Comparison of ENCODE assay signal across 20 cellular contexts in genomic region chr15:85778107-85778776, GRCh38. TPM values are rescaled to one million over a fixed set of nuclear protein-coding genes. Genes with fewer than 3 reads are reported as not detected.
A peak's percentile ranks its signal among the peaks of the same experiment; 100 is the strongest.
DNase-seq lines count a peak whose midpoint lies in the region; ATAC-seq and TF ChIP-seq lines count a peak whose summit lies in the region.
"Had no signal": no experiment of that assay in that cellular context is flagged by ENCODE, and none has a peak within 500 bp of the region (broad histone marks: within the 10 kb centered on the region; RNA-seq: fewer than 3 reads in every experiment).

No MANE protein-coding gene starts in this region.

- no peak for TF ChIP-seq CTCF in nephron (IDR thresholded peaks at IDR 0.05; ENCODE audit: unreplicated experiment in 3 of 3)

- peak overlapping the region; percentile 70 to 90 (median 77) for H3K27ac Mint-ChIP-seq in nephron
- H3K27ac Mint-ChIP-seq: activated CD4-positive, alpha-beta memory T cell treated with anti-CD3 and anti-CD28 coated beads for 36 hours; CD8-positive, alpha-beta T cell; stimulated activated memory B cell treated with anti-CD40 and anti-IgM and Interleukin-4, amounts not matched to agents 10 μg/mL and 1 μg/mL and 100 μg/mL, for 72 hours had no signal

- peaks cover 60% of the 10 kb centered on the region for H3K4me1 Mint-ChIP-seq in nephron

- H3K9me3 Mint-ChIP-seq in nephron: no peaks in the 10 kb centered on the region
- H3K9me3 Mint-ChIP-seq: activated CD4-positive, alpha-beta memory T cell treated with anti-CD3 and anti-CD28 coated beads for 36 hours; activated naive CD4-positive, alpha-beta T cell treated with anti-CD3 and anti-CD28 coated beads, Interleukin-2, amount 50 U/mL, for 72 hours; activated T-cell treated with anti-CD3 and anti-CD28 coated beads, Interleukin-2, amount 50 U/mL, for 4 hours; CD8-positive, alpha-beta T cell; stimulated activated memory B cell treated with anti-CD40 and anti-IgM and Interleukin-4, amounts not matched to agents 10 μg/mL and 1 μg/mL and 100 μg/mL, for 72 hours had no signal

- DNase-seq in Right ventricle myocardium inferior (ENCODE audit: missing footprints) (peak; percentile 27), cardiac septum (ENCODE audit: low spot score) (no peak), head of caudate nucleus (peak in 22 of 42 donors; percentile 22 to 82 (median 56)), HuH-7 (ENCODE audit: low spot score) (no peak), middle frontal gyrus (ENCODE audit: extremely low spot score, low spot score) (no peak)
- no peak for DNase-seq in stimulated activated naive CD8-positive, alpha-beta T cell treated with anti-CD3 and anti-CD28 coated beads, Interleukin-15, Interleukin-2, amounts not matched to agents 100 U/mL and 50 U/mL, for 24 hours
- DNase-seq: activated CD4-positive, alpha-beta memory T cell treated with anti-CD3 and anti-CD28 coated beads for 36 hours; activated T-cell treated with anti-CD3 and anti-CD28 coated beads, Interleukin-2, amount 50 U/mL, for 4 hours; brain microvascular endothelial cell; CD8-positive, alpha-beta T cell; esophagus squamous epithelium; H7; NCI-H1105; ovary; T-helper 1 cell; transverse colon had no signal

- H3K36me3 Mint-ChIP-seq in nephron (ENCODE audit: low read depth): no peaks in the 10 kb centered on the region
- H3K36me3 Mint-ChIP-seq: CD8-positive, alpha-beta T cell; stimulated activated memory B cell treated with anti-CD40 and anti-IgM and Interleukin-4, amounts not matched to agents 10 μg/mL and 1 μg/mL and 100 μg/mL, for 72 hours had no signal

- intact Hi-C loops in Right ventricle myocardium inferior (cut with DNase I) (no loop called here), cardiac septum (cut with DNase I) (no loop called here), head of caudate nucleus (cut with DNase I) (no loop called here)

- no peak overlapping the region for H3K4me3 Mint-ChIP-seq in nephron
- H3K4me3 Mint-ChIP-seq: activated CD4-positive, alpha-beta memory T cell treated with anti-CD3 and anti-CD28 coated beads for 36 hours; activated T-cell treated with anti-CD3 and anti-CD28 coated beads, Interleukin-2, amount 50 U/mL, for 4 hours; CD8-positive, alpha-beta T cell; stimulated activated memory B cell treated with anti-CD40 and anti-IgM and Interleukin-4, amounts not matched to agents 10 μg/mL and 1 μg/mL and 100 μg/mL, for 72 hours had no signal

- H3K27me3 Mint-ChIP-seq in nephron (ENCODE audit: low read depth): no peaks in the 10 kb centered on the region
- H3K27me3 Mint-ChIP-seq: activated CD4-positive, alpha-beta memory T cell treated with anti-CD3 and anti-CD28 coated beads for 36 hours; stimulated activated memory B cell treated with anti-CD40 and anti-IgM and Interleukin-4, amounts not matched to agents 10 μg/mL and 1 μg/mL and 100 μg/mL, for 72 hours had no signal

- peak; percentile 87 for ATAC-seq in Right ventricle myocardium inferior
- ATAC-seq in HG02588 (IDR thresholded peaks at IDR 0.05; ENCODE audit: unreplicated experiment): no peak
- no peak for ATAC-seq in stimulated activated naive CD8-positive, alpha-beta T cell treated with anti-CD3 and anti-CD28 coated beads, Interleukin-15, Interleukin-2, amounts not matched to agents 100 U/mL and 50 U/mL, for 24 hours
- ATAC-seq: activated naive CD4-positive, alpha-beta T cell treated with anti-CD3 and anti-CD28 coated beads, Interleukin-2, amount 50 U/mL, for 72 hours; activated T-cell treated with anti-CD3 and anti-CD28 coated beads, Interleukin-2, amount 50 U/mL, for 4 hours; CD8-positive, alpha-beta T cell had no signal

RNA-seq across cellular contexts. Expression of gene KLHL25, which starts 16.5 kb away (rescaled TPM):
- total RNA-seq in Right ventricle myocardium inferior (4.5 TPM), cardiac septum (5.1 TPM)

Comparison
In these comparisons a context has a peak if more than half of its experiments do, and no peak if none do; other contexts are left out.
1. DNase-seq: peak in Right ventricle myocardium inferior (single experiment) and head of caudate nucleus (22 of 42); none in cardiac septum (single experiment), HuH-7 (single experiment), middle frontal gyrus (single experiment) and stimulated activated naive CD8-positive, alpha-beta T cell treated with anti-CD3 and anti-CD28 coated beads, Interleukin-15, Interleukin-2, amounts not matched to agents 100 U/mL and 50 U/mL, for 24 hours (single experiment).